In the genomic region with DNA sequence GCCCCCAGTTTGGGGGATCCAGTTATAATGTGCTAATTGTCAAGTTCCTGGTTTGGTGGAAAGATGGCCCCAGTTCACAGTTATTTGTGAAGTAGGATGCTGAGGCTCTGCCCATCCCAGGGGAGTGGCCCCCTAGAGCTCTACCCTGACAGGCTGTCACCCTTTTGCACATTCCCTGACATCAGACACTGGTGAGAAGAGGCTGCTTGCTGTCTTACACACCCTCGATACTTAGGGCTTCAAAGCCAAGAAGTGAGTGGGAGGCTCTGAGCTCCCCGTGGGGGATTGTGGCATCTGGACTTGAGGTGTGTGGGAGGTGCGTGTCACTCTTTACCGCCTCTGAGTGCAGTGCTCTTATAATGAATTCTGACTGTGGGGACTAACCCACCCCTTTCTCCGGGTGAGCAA, we compare ENCODE assay signal across 9 cellular contexts.
DNase-seq lines count a peak whose midpoint lies in the region; ATAC-seq and TF ChIP-seq lines count a peak whose summit lies in the region.
"Had no signal": no experiment of that assay in that cellular context is flagged by ENCODE, and none has a peak within 500 bp of the region (broad histone marks: within the 10 kb centered on the region; RNA-seq: fewer than 3 reads in every experiment).

No MANE protein-coding gene starts in this region.

- H3K36me3 ChIP-seq in naive thymus-derived CD4-positive, alpha-beta T cell (ENCODE audit: control insufficient read depth in 2 of 3, insufficient read depth in 3 of 3, low read length in 3 of 3): peaks cover 3 to 62% (median 11%) of the 10 kb centered on the region in 3 experiments
- H3K36me3 ChIP-seq in suprapubic skin: no peaks in the 10 kb centered on the region

- intact Hi-C loops in activated CD4-positive, alpha-beta T cell treated with anti-CD3 and anti-CD28 coated beads, Interleukin-2, amount 10 ng/mL, durations not matched to agents 24 days and 14 days (cut with micrococcal nuclease): loop anchor here (1.0 to 5.0 kb wide), 5 partner anchors 8 to 525 kb away; partner anchors contain the start of gene DOCK2
- intact Hi-C loops in naive thymus-derived CD4-positive, alpha-beta T cell (cut with micrococcal nuclease): no loop called here

- H3K4me1 ChIP-seq in naive thymus-derived CD4-positive, alpha-beta T cell (ENCODE audit: control insufficient read depth in 2 of 2, insufficient read depth in 2 of 2, low read length in 2 of 2): peaks cover 0 to 10% of the 10 kb centered on the region in 2 donors
- H3K4me1 ChIP-seq in suprapubic skin: no peaks in the 10 kb centered on the region

- peak; percentile 76 for DNase-seq in activated CD4-positive, alpha-beta T cell treated with anti-CD3 and anti-CD28 coated beads, Interleukin-2, amount 10 ng/mL, durations not matched to agents 24 days and 14 days
- peak in 2 of 9 donors; percentile 14 to 76 for DNase-seq in naive thymus-derived CD4-positive, alpha-beta T cell
- no peak for DNase-seq in suprapubic skin (ENCODE audit: low spot score in 2 of 2)
- no peak for DNase-seq in glomerular visceral epithelial cell (ENCODE audit: extremely low spot score)
- DNase-seq in NOMO-1 treated with DMSO at 0.1 percent for 48 hours (lab: John Stamatoyannopoulos, UW; ENCODE audit: unreplicated experiment): no peak
- DNase-seq in SIG-M5 (lab: John Stamatoyannopoulos, UW): no peak

- ATAC-seq in GM18868 (IDR thresholded peaks at IDR 0.05; ENCODE audit: unreplicated experiment) (peak; percentile 73), HG02798 (IDR thresholded peaks at IDR 0.05; ENCODE audit: poor library complexity, unreplicated experiment) (peak; percentile 91)
- peak; percentile 62 for ATAC-seq in naive thymus-derived CD4-positive, alpha-beta T cell

- no peak overlapping the region for H3K4me3 ChIP-seq in naive thymus-derived CD4-positive, alpha-beta T cell (ENCODE audit: low read length)
- no peak overlapping the region for H3K4me3 ChIP-seq in suprapubic skin
- H3K4me3 ChIP-seq: SK-N-MC had no signal

- no peaks in the 10 kb centered on the region for H3K27me3 Mint-ChIP-seq in activated CD4-positive, alpha-beta T cell treated with anti-CD3 and anti-CD28 coated beads, Interleukin-2, amount 10 ng/mL, durations not matched to agents 24 days and 14 days
- no peaks in the 10 kb centered on the region for H3K27me3 Mint-ChIP-seq in naive thymus-derived CD4-positive, alpha-beta T cell

- CTCF ChIA-PET in naive thymus-derived CD4-positive, alpha-beta T cell (lab: Charles Lee): no interaction called here

- no peaks in the 10 kb centered on the region for H3K27me3 ChIP-seq in naive thymus-derived CD4-positive, alpha-beta T cell (ENCODE audit: control insufficient read depth in 2 of 2, insufficient read depth in 2 of 2, low read length in 2 of 2)
- peaks cover 3% of the 10 kb centered on the region for H3K27me3 ChIP-seq in suprapubic skin

- H3K9me3 Mint-ChIP-seq in activated CD4-positive, alpha-beta T cell treated with anti-CD3 and anti-CD28 coated beads, Interleukin-2, amount 10 ng/mL, durations not matched to agents 24 days and 14 days: no peaks in the 10 kb centered on the region
- no peaks in the 10 kb centered on the region for H3K9me3 Mint-ChIP-seq in naive thymus-derived CD4-positive, alpha-beta T cell

- H3K36me3 Mint-ChIP-seq in activated CD4-positive, alpha-beta T cell treated with anti-CD3 and anti-CD28 coated beads, Interleukin-2, amount 10 ng/mL, durations not matched to agents 24 days and 14 days (ENCODE audit: low read depth): peaks cover 63% of the 10 kb centered on the region
- H3K36me3 Mint-ChIP-seq in naive thymus-derived CD4-positive, alpha-beta T cell: peaks cover 13 to 66% (median 45%) of the 10 kb centered on the region in 5 donors

- no peak for TF ChIP-seq CTCF in suprapubic skin (IDR thresholded peaks at IDR 0.05)

- H3K27ac ChIP-seq in naive thymus-derived CD4-positive, alpha-beta T cell (ENCODE audit: low read depth, low read length): no peak overlapping the region
- H3K27ac ChIP-seq in suprapubic skin: no peak overlapping the region
- H3K27ac ChIP-seq: SK-N-MC had no signal

- POLR2A ChIA-PET in naive thymus-derived CD4-positive, alpha-beta T cell (lab: Charles Lee): no interaction called here

- H3K9me3 ChIP-seq in naive thymus-derived CD4-positive, alpha-beta T cell (ENCODE audit: control insufficient read depth in 2 of 3, low read length in 3 of 3): no peaks in the 10 kb centered on the region
- H3K9me3 ChIP-seq in suprapubic skin: no peaks in the 10 kb centered on the region

- H3K27ac Mint-ChIP-seq in activated CD4-positive, alpha-beta T cell treated with anti-CD3 and anti-CD28 coated beads, Interleukin-2, amount 10 ng/mL, durations not matched to agents 24 days and 14 days: peak overlapping the region; percentile 88
- peak overlapping the region in 5 of 9 donors; percentile 38 to 82 (median 48) for H3K27ac Mint-ChIP-seq in naive thymus-derived CD4-positive, alpha-beta T cell

- peak overlapping the region; percentile 54 for H3K4me3 Mint-ChIP-seq in activated CD4-positive, alpha-beta T cell treated with anti-CD3 and anti-CD28 coated beads, Interleukin-2, amount 10 ng/mL, durations not matched to agents 24 days and 14 days
- H3K4me3 Mint-ChIP-seq in naive thymus-derived CD4-positive, alpha-beta T cell: peak overlapping the region in 1 of 10 donors; percentile 35

- H3K4me1 Mint-ChIP-seq in activated CD4-positive, alpha-beta T cell treated with anti-CD3 and anti-CD28 coated beads, Interleukin-2, amount 10 ng/mL, durations not matched to agents 24 days and 14 days: peaks cover 41% of the 10 kb centered on the region
- peaks cover 20 to 41% (median 36%) of the 10 kb centered on the region in 7 donors for H3K4me1 Mint-ChIP-seq in naive thymus-derived CD4-positive, alpha-beta T cell

- no peak for TF ChIP-seq POLR2A in suprapubic skin (IDR thresholded peaks at IDR 0.05)

- WGBS in suprapubic skin: 37% methylated on average over 5 of the region's 5 CpGs

- TF ChIP-seq EP300 in suprapubic skin (IDR thresholded peaks at IDR 0.05): no peak
